ENCODE assay signal across 8 cellular contexts in genomic region chr2:178479275-178479616, GRCh38. TPM values are rescaled to one million over a fixed set of nuclear protein-coding genes. Genes with fewer than 3 reads are reported as not detected.
A peak's percentile ranks its signal among the peaks of the same experiment; 100 is the strongest.
DNase-seq lines count a peak whose midpoint lies in the region; ATAC-seq and TF ChIP-seq lines count a peak whose summit lies in the region.

No MANE protein-coding gene starts in this region.

- no peaks in the 10 kb centered on the region for H3K9me3 Mint-ChIP-seq in activated CD8-positive, alpha-beta memory T cell treated with anti-CD3 and anti-CD28 coated beads, Interleukin-2, amount 10 ng/mL, durations not matched to agents 7 days and 5 days (ENCODE audit: low read depth)
- H3K9me3 Mint-ChIP-seq in activated naive CD8-positive, alpha-beta T cell treated with anti-CD3 and anti-CD28 coated beads, Interleukin-2, amount 10 ng/mL, durations not matched to agents 7 days and 5 days, result no peaks in the 10 kb centered on the region

- no peak for DNase-seq in activated CD8-positive, alpha-beta memory T cell treated with anti-CD3 and anti-CD28 coated beads, Interleukin-2, amount 10 ng/mL, durations not matched to agents 7 days and 5 days
- DNase-seq in activated CD8-positive, alpha-beta memory T cell treated with anti-CD3 and anti-CD28 coated beads for 24 hours, result no peak
- DNase-seq in activated naive CD8-positive, alpha-beta T cell treated with anti-CD3 and anti-CD28 coated beads, Interleukin-2, amount 10 ng/mL, durations not matched to agents 7 days and 5 days, result no peak
- DNase-seq in left lung (no peak), HT-29 (ENCODE audit: low spot score) (no peak), MV-4-11 (lab: John Stamatoyannopoulos, UW) (no peak)

- no peaks in the 10 kb centered on the region for H3K9me3 ChIP-seq in left lung
- H3K9me3 ChIP-seq in thymus (ENCODE audit: control insufficient read depth), result no peaks in the 10 kb centered on the region

- H3K36me3 Mint-ChIP-seq in activated CD8-positive, alpha-beta memory T cell treated with anti-CD3 and anti-CD28 coated beads, Interleukin-2, amount 10 ng/mL, durations not matched to agents 7 days and 5 days, result peaks cover 4% of the 10 kb centered on the region
- peaks cover 2% of the 10 kb centered on the region for H3K36me3 Mint-ChIP-seq in activated naive CD8-positive, alpha-beta T cell treated with anti-CD3 and anti-CD28 coated beads, Interleukin-2, amount 10 ng/mL, durations not matched to agents 7 days and 5 days

- ATAC-seq in activated CD8-positive, alpha-beta memory T cell treated with anti-CD3 and anti-CD28 coated beads, Interleukin-2, amount 10 ng/mL, durations not matched to agents 7 days and 5 days, result no peak
- no peak for ATAC-seq in activated naive CD8-positive, alpha-beta T cell treated with anti-CD3 and anti-CD28 coated beads, Interleukin-2, amount 10 ng/mL, durations not matched to agents 7 days and 5 days (ENCODE audit: low read depth)
- ATAC-seq in left lung (no peak), GM19397 (IDR thresholded peaks at IDR 0.05; ENCODE audit: unreplicated experiment) (no peak)

- POLR2A ChIA-PET in activated naive CD8-positive, alpha-beta T cell treated with anti-CD3 and anti-CD28 coated beads, Interleukin-2, amount 10 ng/mL, durations not matched to agents 7 days and 5 days (lab: Charles Lee), result interaction anchor here (0.7 to 1.4 kb wide), 2 partner anchors 21 to 28 kb away, joined by 3 to 5 read pairs; partner anchors contain the start of genes PJVK and PRKRA

- intact Hi-C loops in left lung (cut with DNase I), result no loop called here

- H3K4me3 ChIP-seq in left lung (peak overlapping the region; percentile 51 to 70), thymus (ENCODE audit: low read length) (peak overlapping the region; percentile 58)

- peak overlapping the region; percentile 98 for H3K4me3 Mint-ChIP-seq in activated CD8-positive, alpha-beta memory T cell treated with anti-CD3 and anti-CD28 coated beads, Interleukin-2, amount 10 ng/mL, durations not matched to agents 7 days and 5 days
- H3K4me3 Mint-ChIP-seq in activated naive CD8-positive, alpha-beta T cell treated with anti-CD3 and anti-CD28 coated beads, Interleukin-2, amount 10 ng/mL, durations not matched to agents 7 days and 5 days, result peak overlapping the region; percentile 94

- H3K4me1 ChIP-seq in left lung (peaks cover 12 to 51% of the 10 kb centered on the region in 2 donors), thymus (ENCODE audit: control insufficient read depth, insufficient read depth, low read length) (peaks cover 18% of the 10 kb centered on the region)

- peak overlapping the region; percentile 100 for H3K27ac Mint-ChIP-seq in activated CD8-positive, alpha-beta memory T cell treated with anti-CD3 and anti-CD28 coated beads, Interleukin-2, amount 10 ng/mL, durations not matched to agents 7 days and 5 days
- H3K27ac Mint-ChIP-seq in activated naive CD8-positive, alpha-beta T cell treated with anti-CD3 and anti-CD28 coated beads, Interleukin-2, amount 10 ng/mL, durations not matched to agents 7 days and 5 days, result peak overlapping the region; percentile 99

- WGBS in thymus, result 58% methylated on average over 4 of the region's 4 CpGs

- CTCF ChIA-PET in activated CD8-positive, alpha-beta memory T cell treated with anti-CD3 and anti-CD28 coated beads, Interleukin-2, amount 10 ng/mL, durations not matched to agents 7 days and 5 days (lab: Charles Lee), result interaction anchor here (0.8 to 4.5 kb wide), 4 partner anchors 29 to 85 kb away, joined by 3 to 29 read pairs (median 5); partner anchors contain the start of genes PJVK and PRKRA

- no peaks in the 10 kb centered on the region for H3K27me3 Mint-ChIP-seq in activated CD8-positive, alpha-beta memory T cell treated with anti-CD3 and anti-CD28 coated beads, Interleukin-2, amount 10 ng/mL, durations not matched to agents 7 days and 5 days
- no peaks in the 10 kb centered on the region for H3K27me3 Mint-ChIP-seq in activated naive CD8-positive, alpha-beta T cell treated with anti-CD3 and anti-CD28 coated beads, Interleukin-2, amount 10 ng/mL, durations not matched to agents 7 days and 5 days

- peaks cover 46% of the 10 kb centered on the region for H3K4me1 Mint-ChIP-seq in activated CD8-positive, alpha-beta memory T cell treated with anti-CD3 and anti-CD28 coated beads, Interleukin-2, amount 10 ng/mL, durations not matched to agents 7 days and 5 days
- H3K4me1 Mint-ChIP-seq in activated naive CD8-positive, alpha-beta T cell treated with anti-CD3 and anti-CD28 coated beads, Interleukin-2, amount 10 ng/mL, durations not matched to agents 7 days and 5 days, result peaks cover 31% of the 10 kb centered on the region

- H3K36me3 ChIP-seq in left lung, result no peaks in the 10 kb centered on the region
- no peaks in the 10 kb centered on the region for H3K36me3 ChIP-seq in thymus (ENCODE audit: control insufficient read depth, insufficient read depth)

- H3K27ac ChIP-seq in left lung (peak overlapping the region; percentile 97 to 99), thymus (ENCODE audit: low read depth) (no peak overlapping the region)

- no peak for TF ChIP-seq CTCF in left lung (IDR thresholded peaks at IDR 0.05)

- H3K27me3 ChIP-seq in left lung (no peaks in the 10 kb centered on the region), thymus (ENCODE audit: control insufficient read depth, insufficient read depth) (no peaks in the 10 kb centered on the region)

RNA-seq across cellular contexts. Expression of gene FKBP7, which starts 0.8 kb away (rescaled TPM):
- total RNA-seq in activated CD8-positive, alpha-beta memory T cell treated with anti-CD3 and anti-CD28 coated beads, Interleukin-2, amount 10 ng/mL, durations not matched to agents 7 days and 5 days, result 1 to 10 TPM; 4.1 to 4.6 TPM
- total RNA-seq in activated naive CD8-positive, alpha-beta T cell treated with anti-CD3 and anti-CD28 coated beads, Interleukin-2, amount 10 ng/mL, durations not matched to agents 7 days and 5 days, result 1 to 10 TPM; 1.8 to 2.4 TPM
- total RNA-seq in left lung, result 10 to 100 TPM; 12.9 to 25.9 TPM
- polyA plus RNA-seq in thymus, result 6.5 TPM
- total RNA-seq in HT-29 (2014; rRNA removed; shearing (Covaris generic)), result 0.03 and 0.55 TPM in 2 replicates

RNA-seq across cellular contexts. Expression of gene PLEKHA3, which starts 1.0 kb away (rescaled TPM):
- 10 to 100 TPM; 26.4 to 30.5 TPM for total RNA-seq in activated CD8-positive, alpha-beta memory T cell treated with anti-CD3 and anti-CD28 coated beads, Interleukin-2, amount 10 ng/mL, durations not matched to agents 7 days and 5 days
- total RNA-seq in activated naive CD8-positive, alpha-beta T cell treated with anti-CD3 and anti-CD28 coated beads, Interleukin-2, amount 10 ng/mL, durations not matched to agents 7 days and 5 days, result 10 to 100 TPM; 28.9 to 29.4 TPM
- 10 to 100 TPM; 30.3 to 35.7 TPM for total RNA-seq in left lung
- 3.8 TPM for polyA plus RNA-seq in thymus
- 4.4 and 5.2 TPM in 2 replicates for total RNA-seq in HT-29 (2014; rRNA removed; shearing (Covaris generic))

RNA-seq across cellular contexts. Expression of gene PJVK, which starts 28.1 kb away (rescaled TPM):
- 1 to 10 TPM; 1.8 to 1.9 TPM for total RNA-seq in activated CD8-positive, alpha-beta memory T cell treated with anti-CD3 and anti-CD28 coated beads, Interleukin-2, amount 10 ng/mL, durations not matched to agents 7 days and 5 days
- 1 to 10 TPM; 2.3 to 2.5 TPM for total RNA-seq in activated naive CD8-positive, alpha-beta T cell treated with anti-CD3 and anti-CD28 coated beads, Interleukin-2, amount 10 ng/mL, durations not matched to agents 7 days and 5 days
- total RNA-seq in left lung, result 1 to 10 TPM; 2.0 to 2.7 TPM
- 13.6 TPM for polyA plus RNA-seq in thymus
- 0.23 and 0.26 TPM in 2 replicates for total RNA-seq in HT-29 (2014; rRNA removed; shearing (Covaris generic))

RNA-seq across cellular contexts. Expression of gene PRKRA, which starts 28.3 kb away (rescaled TPM):
- total RNA-seq in activated CD8-positive, alpha-beta memory T cell treated with anti-CD3 and anti-CD28 coated beads, Interleukin-2, amount 10 ng/mL, durations not matched to agents 7 days and 5 days, result 10 to 100 TPM; 33.5 to 37.5 TPM
- total RNA-seq in activated naive CD8-positive, alpha-beta T cell treated with anti-CD3 and anti-CD28 coated beads, Interleukin-2, amount 10 ng/mL, durations not matched to agents 7 days and 5 days, result 10 to 100 TPM; 43.6 to 47.1 TPM
- total RNA-seq in left lung, result 10 to 100 TPM; 45.2 to 45.4 TPM
- polyA plus RNA-seq in thymus, result 65.4 TPM
- 45.1 and 53.5 TPM in 2 replicates for total RNA-seq in HT-29 (2014; rRNA removed; shearing (Covaris generic))
